ENCODE assay signal across 1 cellular context in genomic region chr1:17845583-17845982, GRCh38.
TF ChIP-seq lines count a peak whose summit lies in the region.

No MANE protein-coding gene starts in this region.

TF ChIP-seq in H1, 55 proteins besides CTCF, POLR2A, EP300 and RAD21 (continued from another document):
- no peak for TF ChIP-seq CHD7 (IDR thresholded peaks at IDR 0.05; ENCODE audit: insufficient replicate concordance, low read length)
- no peak for TF ChIP-seq SIN3A (conservative IDR thresholded peaks at IDR 0.05 in 1 of 2, IDR thresholded peaks at IDR 0.05 in 1 of 2; ENCODE audit: low read depth in 1 of 2, low read length in 2 of 2)
- no peak for TF ChIP-seq RNF2 (IDR thresholded peaks at IDR 0.05; ENCODE audit: borderline replicate concordance, low read depth, low read length, missing control alignments, poor library complexity, severe bottlenecking)
- no peak for TF ChIP-seq HDAC6 (IDR thresholded peaks at IDR 0.05; ENCODE audit: low read depth, low read length)
- TF ChIP-seq CEBPB (IDR thresholded peaks at IDR 0.05; ENCODE audit: low read depth, low read length), result no peak
- no peak for TF ChIP-seq SAP30 (IDR thresholded peaks at IDR 0.05; ENCODE audit: insufficient read depth, insufficient replicate concordance, low read length)
- TF ChIP-seq RXRA (IDR thresholded peaks at IDR 0.05; ENCODE audit: insufficient read depth, low read depth, low read length), result no peak
- TF ChIP-seq GTF2F1 (IDR thresholded peaks at IDR 0.05; ENCODE audit: borderline replicate concordance, low read depth, low read length), result no peak
- TF ChIP-seq SP1 (IDR thresholded peaks at IDR 0.05; ENCODE audit: low read depth, low read length), result no peak
- TF ChIP-seq SIRT6 (IDR thresholded peaks at IDR 0.05; ENCODE audit: low read length), result no peak
